In the genomic region with DNA sequence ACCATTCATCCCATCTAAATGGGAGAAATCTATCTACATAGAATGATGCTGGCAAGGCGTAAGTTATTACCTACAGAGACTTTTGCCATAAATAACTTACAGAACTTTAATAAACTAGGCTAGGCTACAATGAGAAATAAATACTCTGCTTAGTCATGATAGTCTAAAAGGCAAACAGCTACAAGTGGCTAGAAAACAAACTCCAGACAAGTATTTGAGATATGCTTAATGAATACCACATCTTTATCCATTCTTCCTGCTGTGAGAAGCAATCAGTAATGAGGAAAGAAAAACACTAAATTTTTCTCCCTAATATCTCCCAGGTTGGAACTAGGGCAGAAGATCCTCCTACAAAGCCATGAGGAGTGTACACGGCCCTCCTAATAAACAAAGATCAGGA, we compare ENCODE assay signal across 22 cellular contexts.
DNase-seq lines count a peak whose midpoint lies in the region; ATAC-seq and TF ChIP-seq lines count a peak whose summit lies in the region.
"Had no signal": no experiment of that assay in that cellular context is flagged by ENCODE, and none has a peak within 500 bp of the region (broad histone marks: within the 10 kb centered on the region; RNA-seq: fewer than 3 reads in every experiment).

No MANE protein-coding gene starts in this region.

- no peak overlapping the region for H3K27ac ChIP-seq in left lung
- H3K27ac ChIP-seq: 22Rv1, C4-2B had no signal

- DNase-seq in NCI-H510A treated with DMSO at 0.1 percent for 48 hours (lab: John Stamatoyannopoulos, UW) (peak; percentile 29), NCI-H510A (lab: John Stamatoyannopoulos, UW) (no peak), DMS53 treated with DMSO at 0.1 percent for 48 hours (lab: John Stamatoyannopoulos, UW; ENCODE audit: unreplicated experiment) (peak; percentile 29), left lung (no peak), MG63 (no peak), NCI-H524 treated with DMSO at 0.1 percent for 48 hours (lab: John Stamatoyannopoulos, UW) (no peak), SHP77 treated with DMSO at 0.1 percent for 48 hours (lab: John Stamatoyannopoulos, UW) (no peak)
- DNase-seq: ACHN; AML-193; BE2C; Caco-2; CD4-positive, CD25-positive, alpha-beta regulatory T cell; CD8-positive, alpha-beta T cell; DMS153; DMS79 treated with DMSO at 0.1 percent for 48 hours; GF-D8; GOT3; HFFc6 had no signal

- no peaks in the 10 kb centered on the region for H3K27me3 ChIP-seq in left lung
- no peaks in the 10 kb centered on the region for H3K27me3 ChIP-seq in MG63
- H3K27me3 ChIP-seq: BE2C had no signal

- no peaks in the 10 kb centered on the region for H3K4me1 ChIP-seq in left lung
- H3K4me1 ChIP-seq: Caco-2, HAP-1 had no signal

- no peak for TF ChIP-seq CTCF in left lung (IDR thresholded peaks at IDR 0.05)

- H3K4me3 ChIP-seq in left lung (no peak overlapping the region), MG63 (no peak overlapping the region)
- H3K4me3 ChIP-seq: HAP-1 had no signal

- H3K9me3 ChIP-seq in left lung (no peaks in the 10 kb centered on the region), MG63 (no peaks in the 10 kb centered on the region)
- H3K9me3 ChIP-seq: BE2C, Caco-2, HAP-1 had no signal

- ATAC-seq in left lung (peak; percentile 61), HG03039 (IDR thresholded peaks at IDR 0.05; ENCODE audit: unreplicated experiment) (no peak)
- ATAC-seq: CD8-positive, alpha-beta T cell had no signal

- H3K36me3 ChIP-seq in left lung = no peaks in the 10 kb centered on the region
- H3K36me3 ChIP-seq in MG63 = no peaks in the 10 kb centered on the region
- H3K36me3 ChIP-seq: BE2C, HAP-1 had no signal

- intact Hi-C loops in left lung (cut with DNase I) = no loop called here

Comparison
In these comparisons a context has a peak if more than half of its experiments do, and no peak if none do; other contexts are left out.
1. DNase-seq: peak in NCI-H510A treated with DMSO at 0.1 percent for 48 hours (single experiment) and DMS53 treated with DMSO at 0.1 percent for 48 hours (single experiment); none in NCI-H510A (single experiment), left lung (0 of 2), MG63 (single experiment), NCI-H524 treated with DMSO at 0.1 percent for 48 hours (single experiment) and SHP77 treated with DMSO at 0.1 percent for 48 hours (single experiment).